17 cellular contexts compared by ENCODE assay signal in genomic region chr9:76101945-76102344, GRCh38.
"Had no signal": no experiment of that assay in that cellular context is flagged by ENCODE, and none has a peak within 500 bp of the region (broad histone marks: within the 10 kb centered on the region; RNA-seq: fewer than 3 reads in every experiment).

No MANE protein-coding gene starts in this region.

- H3K27me3 Mint-ChIP-seq: activated CD4-positive, alpha-beta memory T cell treated with anti-CD3 and anti-CD28 coated beads, Interleukin-2, amount 10 ng/mL, durations not matched to agents 7 days and 5 days; activated CD4-positive, alpha-beta T cell treated with anti-CD3 and anti-CD28 coated beads, Interleukin-2, amount 10 ng/mL, durations not matched to agents 7 days and 5 days; activated naive CD8-positive, alpha-beta T cell treated with anti-CD3 and anti-CD28 coated beads, Interleukin-2, amount 10 ng/mL, durations not matched to agents 7 days and 5 days had no signal

- ATAC-seq: activated T-cell treated with anti-CD3 and anti-CD28 coated beads, Interleukin-2, amount 50 U/mL, for 72 hours; T-helper 17 cell had no signal

- H3K4me3 ChIP-seq: MG63 had no signal

- H3K9me3 ChIP-seq: MG63 had no signal

- H3K9me3 Mint-ChIP-seq: activated CD4-positive, alpha-beta memory T cell treated with anti-CD3 and anti-CD28 coated beads, Interleukin-2, amount 10 ng/mL, durations not matched to agents 7 days and 5 days; activated CD4-positive, alpha-beta T cell treated with anti-CD3 and anti-CD28 coated beads, Interleukin-2, amount 10 ng/mL, durations not matched to agents 7 days and 5 days; activated naive CD8-positive, alpha-beta T cell treated with anti-CD3 and anti-CD28 coated beads, Interleukin-2, amount 10 ng/mL, durations not matched to agents 7 days and 5 days; activated T-cell treated with anti-CD3 and anti-CD28 coated beads, Interleukin-2, amount 50 U/mL, for 72 hours; activated T-helper 2 cell treated with anti-CD3 and anti-CD28 coated beads, Interferon-gamma antibody, Interleukin-2, Interleukin-4, amounts not matched to agents 10 μg/mL and 5 μg/mL and 100 μg/mL, durations not matched to agents 14 hours and 24 hours and 36 hours had no signal

- H3K27me3 ChIP-seq: MG63 had no signal

- H3K4me3 Mint-ChIP-seq: activated CD4-positive, alpha-beta memory T cell treated with anti-CD3 and anti-CD28 coated beads, Interleukin-2, amount 10 ng/mL, durations not matched to agents 7 days and 5 days; activated CD4-positive, alpha-beta T cell treated with anti-CD3 and anti-CD28 coated beads, Interleukin-2, amount 10 ng/mL, durations not matched to agents 7 days and 5 days; activated naive CD8-positive, alpha-beta T cell treated with anti-CD3 and anti-CD28 coated beads, Interleukin-2, amount 10 ng/mL, durations not matched to agents 7 days and 5 days; T-helper 17 cell had no signal

- DNase-seq: activated CD4-positive, alpha-beta memory T cell treated with anti-CD3 and anti-CD28 coated beads, Interleukin-2, amount 10 ng/mL, durations not matched to agents 7 days and 5 days; activated CD4-positive, alpha-beta T cell treated with anti-CD3 and anti-CD28 coated beads, Interleukin-2, amount 10 ng/mL, durations not matched to agents 7 days and 5 days; activated CD4-positive, CD25-positive, alpha-beta regulatory T cell; activated naive CD4-positive, alpha-beta T cell treated with anti-CD3 and anti-CD28 coated beads, Interleukin-2, amount 50 U/mL, for 16 hours; activated naive CD8-positive, alpha-beta T cell treated with anti-CD3 and anti-CD28 coated beads, Interleukin-2, amount 10 ng/mL, durations not matched to agents 7 days and 5 days; activated T-cell treated with anti-CD3 and anti-CD28 coated beads, Interleukin-2, amount 50 U/mL, for 72 hours; aorta; MG63; NCI-H1930; NCI-H2171; NCI-H2227 treated with DMSO at 0.1 percent for 48 hours; NCI-H526 treated with DMSO at 0.1 percent for 48 hours; NCI-H82; SIG-M5; T-helper 17 cell; T-helper 9 cell had no signal

- H3K27ac Mint-ChIP-seq: activated CD4-positive, alpha-beta memory T cell treated with anti-CD3 and anti-CD28 coated beads, Interleukin-2, amount 10 ng/mL, durations not matched to agents 7 days and 5 days; activated CD4-positive, alpha-beta T cell treated with anti-CD3 and anti-CD28 coated beads, Interleukin-2, amount 10 ng/mL, durations not matched to agents 7 days and 5 days; activated naive CD8-positive, alpha-beta T cell treated with anti-CD3 and anti-CD28 coated beads, Interleukin-2, amount 10 ng/mL, durations not matched to agents 7 days and 5 days; activated T-cell treated with anti-CD3 and anti-CD28 coated beads, Interleukin-2, amount 50 U/mL, for 72 hours; activated T-helper 2 cell treated with anti-CD3 and anti-CD28 coated beads, Interferon-gamma antibody, Interleukin-2, Interleukin-4, amounts not matched to agents 10 μg/mL and 5 μg/mL and 100 μg/mL, durations not matched to agents 14 hours and 24 hours and 36 hours; T-helper 17 cell had no signal

- H3K36me3 ChIP-seq: MG63 had no signal
